Comparison of ENCODE assay signal across 1 cellular context in the genomic region with DNA sequence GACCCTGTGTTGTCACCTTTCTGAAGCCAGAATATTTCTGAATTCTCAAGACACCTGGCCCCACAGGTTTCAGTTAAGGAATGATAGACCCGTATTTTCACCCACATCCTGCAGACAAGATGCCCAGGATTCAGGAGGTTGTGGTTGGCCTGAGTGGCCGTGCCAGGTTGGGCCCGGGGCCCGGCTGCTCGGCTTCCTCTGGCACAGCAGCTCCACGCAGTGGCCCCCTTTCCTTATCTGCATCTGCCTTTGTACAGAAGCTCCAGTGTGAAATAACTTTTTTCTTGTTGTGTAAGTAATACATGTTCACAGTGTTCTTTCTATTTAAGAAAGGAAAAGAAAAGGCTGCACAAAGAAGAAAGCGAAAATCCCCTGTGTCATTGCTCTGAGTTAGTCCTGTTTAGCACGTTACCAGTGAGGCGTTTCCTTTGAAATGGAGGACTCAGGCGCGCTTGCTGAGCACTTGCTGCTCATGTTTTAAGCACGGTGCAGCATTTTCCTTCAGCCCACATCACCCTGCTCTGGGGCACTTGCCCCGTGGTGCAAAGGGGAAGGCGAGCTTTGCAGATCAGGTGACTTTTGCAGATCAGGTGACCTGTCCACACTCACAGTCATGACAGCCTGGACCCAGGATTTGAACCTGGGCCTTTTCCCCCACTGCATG.
TF ChIP-seq lines count a peak whose summit lies in the region.

No MANE protein-coding gene starts in this region.

TF ChIP-seq in A549, 52 proteins besides CTCF, POLR2A, EP300 and RAD21:
- TF ChIP-seq, protein P1, sequence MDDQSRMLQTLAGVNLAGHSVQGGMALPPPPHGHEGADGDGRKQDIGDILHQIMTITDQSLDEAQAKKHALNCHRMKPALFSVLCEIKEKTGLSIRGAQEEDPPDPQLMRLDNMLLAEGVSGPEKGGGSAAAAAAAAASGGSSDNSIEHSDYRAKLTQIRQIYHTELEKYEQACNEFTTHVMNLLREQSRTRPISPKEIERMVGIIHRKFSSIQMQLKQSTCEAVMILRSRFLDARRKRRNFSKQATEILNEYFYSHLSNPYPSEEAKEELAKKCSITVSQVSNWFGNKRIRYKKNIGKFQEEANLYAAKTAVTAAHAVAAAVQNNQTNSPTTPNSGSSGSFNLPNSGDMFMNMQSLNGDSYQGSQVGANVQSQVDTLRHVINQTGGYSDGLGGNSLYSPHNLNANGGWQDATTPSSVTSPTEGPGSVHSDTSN (IDR thresholded peaks at IDR 0.05) = no peak
- TF ChIP-seq, protein P2, sequence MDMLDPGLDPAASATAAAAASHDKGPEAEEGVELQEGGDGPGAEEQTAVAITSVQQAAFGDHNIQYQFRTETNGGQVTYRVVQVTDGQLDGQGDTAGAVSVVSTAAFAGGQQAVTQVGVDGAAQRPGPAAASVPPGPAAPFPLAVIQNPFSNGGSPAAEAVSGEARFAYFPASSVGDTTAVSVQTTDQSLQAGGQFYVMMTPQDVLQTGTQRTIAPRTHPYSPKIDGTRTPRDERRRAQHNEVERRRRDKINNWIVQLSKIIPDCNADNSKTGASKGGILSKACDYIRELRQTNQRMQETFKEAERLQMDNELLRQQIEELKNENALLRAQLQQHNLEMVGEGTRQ (IDR thresholded peaks at IDR 0.05) = peak; percentile 30; the same call in 1 of the 2 replicates
